In genomic region chr1:220281159-220281574, GRCh38 we compare ENCODE assay signal across 8 cellular contexts. TPM values are rescaled to one million over a fixed set of nuclear protein-coding genes. Genes with fewer than 3 reads are reported as not detected.
DNase-seq lines count a peak whose midpoint lies in the region; ATAC-seq lines count a peak whose summit lies in the region.

No MANE protein-coding gene starts in this region.

- no peak overlapping the region for H3K4me3 Mint-ChIP-seq in CD4-positive, alpha-beta memory T cell
- H3K4me3 Mint-ChIP-seq in activated CD8-positive, alpha-beta memory T cell treated with anti-CD3 and anti-CD28 coated beads, Interleukin-2, amount 10 ng/mL, durations not matched to agents 7 days and 5 days: no peak overlapping the region

- H3K4me3 ChIP-seq in CD4-positive, alpha-beta memory T cell (ENCODE audit: low read length in 2 of 2): no peak overlapping the region

- no peak for ATAC-seq in activated CD8-positive, alpha-beta memory T cell treated with anti-CD3 and anti-CD28 coated beads, Interleukin-2, amount 10 ng/mL, durations not matched to agents 7 days and 5 days
- ATAC-seq in GM18519 (IDR thresholded peaks at IDR 0.05; ENCODE audit: low FRiP score, unreplicated experiment): no peak

- peak; percentile 24 for DNase-seq in SKM-1 treated with dmso at 0.1 percent for 144 hours (lab: John Stamatoyannopoulos, UW; ENCODE audit: unreplicated experiment)
- DNase-seq in SKM-1 (lab: John Stamatoyannopoulos, UW; ENCODE audit: unreplicated experiment): no peak
- DNase-seq in NCI-H1694 (lab: John Stamatoyannopoulos, UW): peak; percentile 52
- peak; percentile 51 for DNase-seq in dermis blood vessel endothelial cell
- DNase-seq in superior temporal gyrus (ENCODE audit: extremely low spot score): peak; percentile 26
- DNase-seq in CD4-positive, alpha-beta memory T cell: no peak
- no peak for DNase-seq in activated CD8-positive, alpha-beta memory T cell treated with anti-CD3 and anti-CD28 coated beads, Interleukin-2, amount 10 ng/mL, durations not matched to agents 7 days and 5 days

- H3K27ac ChIP-seq in CD4-positive, alpha-beta memory T cell (ENCODE audit: low read depth, low read length): no peak overlapping the region

- H3K4me1 Mint-ChIP-seq in CD4-positive, alpha-beta memory T cell: no peaks in the 10 kb centered on the region
- H3K4me1 Mint-ChIP-seq in activated CD8-positive, alpha-beta memory T cell treated with anti-CD3 and anti-CD28 coated beads, Interleukin-2, amount 10 ng/mL, durations not matched to agents 7 days and 5 days: no peaks in the 10 kb centered on the region

- H3K27me3 Mint-ChIP-seq in CD4-positive, alpha-beta memory T cell: peaks cover 4 to 9% of the 10 kb centered on the region in 2 donors
- peaks cover 13% of the 10 kb centered on the region for H3K27me3 Mint-ChIP-seq in activated CD8-positive, alpha-beta memory T cell treated with anti-CD3 and anti-CD28 coated beads, Interleukin-2, amount 10 ng/mL, durations not matched to agents 7 days and 5 days

- no peaks in the 10 kb centered on the region for H3K36me3 Mint-ChIP-seq in CD4-positive, alpha-beta memory T cell
- H3K36me3 Mint-ChIP-seq in activated CD8-positive, alpha-beta memory T cell treated with anti-CD3 and anti-CD28 coated beads, Interleukin-2, amount 10 ng/mL, durations not matched to agents 7 days and 5 days: no peaks in the 10 kb centered on the region

- no peak overlapping the region for H3K27ac Mint-ChIP-seq in CD4-positive, alpha-beta memory T cell
- H3K27ac Mint-ChIP-seq in activated CD8-positive, alpha-beta memory T cell treated with anti-CD3 and anti-CD28 coated beads, Interleukin-2, amount 10 ng/mL, durations not matched to agents 7 days and 5 days: no peak overlapping the region

- H3K27me3 ChIP-seq in CD4-positive, alpha-beta memory T cell (ENCODE audit: insufficient read depth, low read length): no peaks in the 10 kb centered on the region

- H3K4me1 ChIP-seq in CD4-positive, alpha-beta memory T cell (ENCODE audit: insufficient read depth, low read length): no peaks in the 10 kb centered on the region

- CTCF ChIA-PET in CD4-positive, alpha-beta memory T cell (lab: Charles Lee; ENCODE audit: partially characterized antibody): interaction anchor here (0.8 to 1.8 kb wide), 2 partner anchors 9 to 14 kb away, joined by 4 to 5 read pairs; partner anchors contain the start of gene RAB3GAP2
- CTCF ChIA-PET in activated CD8-positive, alpha-beta memory T cell treated with anti-CD3 and anti-CD28 coated beads, Interleukin-2, amount 10 ng/mL, durations not matched to agents 7 days and 5 days (lab: Charles Lee): interaction anchor here (1.3 to 2.0 kb wide), 2 partner anchors 16 to 173 kb away, joined by 3 to 14 read pairs; no protein-coding TSS in a partner anchor

- intact Hi-C loops in CD4-positive, alpha-beta memory T cell (cut with micrococcal nuclease): no loop called here

- no peaks in the 10 kb centered on the region for H3K9me3 ChIP-seq in CD4-positive, alpha-beta memory T cell (ENCODE audit: control insufficient read depth in 1 of 2, low read length in 2 of 2)

- H3K36me3 ChIP-seq in CD4-positive, alpha-beta memory T cell (ENCODE audit: insufficient read depth, low read length): no peaks in the 10 kb centered on the region

- POLR2A ChIA-PET in CD4-positive, alpha-beta memory T cell (lab: Charles Lee; ENCODE audit: partially characterized antibody): no interaction called here

- H3K9me3 Mint-ChIP-seq in CD4-positive, alpha-beta memory T cell: no peaks in the 10 kb centered on the region
- no peaks in the 10 kb centered on the region for H3K9me3 Mint-ChIP-seq in activated CD8-positive, alpha-beta memory T cell treated with anti-CD3 and anti-CD28 coated beads, Interleukin-2, amount 10 ng/mL, durations not matched to agents 7 days and 5 days (ENCODE audit: low read depth)

RNA-seq across cellular contexts. Expression of gene RAB3GAP2, which starts 8.9 kb away (rescaled TPM):
- 38.6 and 40.8 TPM in 2 replicates for total RNA-seq in dermis blood vessel endothelial cell
- 10 to 100 TPM; 44.4 to 44.9 TPM for total RNA-seq in CD4-positive, alpha-beta memory T cell
- polyA plus RNA-seq in CD4-positive, alpha-beta memory T cell: 10 to 100 TPM; 24.1 to 31.2 TPM
- total RNA-seq in activated CD8-positive, alpha-beta memory T cell treated with anti-CD3 and anti-CD28 coated beads, Interleukin-2, amount 10 ng/mL, durations not matched to agents 7 days and 5 days: 10 to 100 TPM; 46.6 to 54.0 TPM

Comparison
In these comparisons a context has a peak if more than half of its experiments do, and no peak if none do; other contexts are left out.
1. DNase-seq: peak in SKM-1 treated with dmso at 0.1 percent for 144 hours (single experiment), NCI-H1694 (single experiment), dermis blood vessel endothelial cell (single experiment) and superior temporal gyrus (single experiment); none in SKM-1 (single experiment), CD4-positive, alpha-beta memory T cell (0 of 5) and activated CD8-positive, alpha-beta memory T cell treated with anti-CD3 and anti-CD28 coated beads, Interleukin-2, amount 10 ng/mL, durations not matched to agents 7 days and 5 days (single experiment).